15 cellular contexts compared by ENCODE assay signal in genomic region chr20:50672400-50673145, GRCh38. TPM values are rescaled to one million over a fixed set of nuclear protein-coding genes. Genes with fewer than 3 reads are reported as not detected.
"Had no signal": no experiment of that assay in that cellular context is flagged by ENCODE, and none has a peak within 500 bp of the region (broad histone marks: within the 10 kb centered on the region; RNA-seq: fewer than 3 reads in every experiment).

No MANE protein-coding gene starts in this region.

- FAIRE-seq: colon, small intestine had no signal

- DNase-seq: cerebellar nuclear complex; esophagus squamous epithelium; mammary epithelial cell; natural killer cell; posterior cingulate gyrus; small intestine; stimulated activated CD4-positive, alpha-beta T cell treated with anti-CD3 and anti-CD28 coated beads, Interleukin-12 subunit alpha, Interleukin-12 subunit beta, amount 100 ng/mL, for 4 hours; stimulated activated naive CD4-positive, alpha-beta T cell; tibial artery; upper lobe of right lung had no signal

- H3K4me1 ChIP-seq: tibial artery, upper lobe of right lung had no signal

- H3K9me3 ChIP-seq: esophagus squamous epithelium, tibial artery, upper lobe of right lung had no signal

- H3K4me2 ChIP-seq: hepatocyte had no signal

- H3K36me3 ChIP-seq: cardiac muscle cell, esophagus squamous epithelium, tibial artery, upper lobe of right lung had no signal

- H3K27ac ChIP-seq: cardiac muscle cell, tibial artery, upper lobe of right lung had no signal

- H2AFZ ChIP-seq: hepatocyte had no signal

- H3K4me3 ChIP-seq: cardiac muscle cell, esophagus squamous epithelium, hepatocyte, tibial artery, upper lobe of right lung had no signal

- H3K27me3 ChIP-seq: cardiac muscle cell, esophagus squamous epithelium, hepatocyte, tibial artery, upper lobe of right lung had no signal

- ATAC-seq: left colon, natural killer cell, upper lobe of right lung had no signal

RNA-seq across cellular contexts. Expression of gene RIPOR3, which starts 18.8 kb away (rescaled TPM):
- total RNA-seq: pulmonary artery endothelial cell had no signal
- polyA plus RNA-seq: mammary epithelial cell had no signal
